ENCODE assay signal across 16 cellular contexts in the genomic region with DNA sequence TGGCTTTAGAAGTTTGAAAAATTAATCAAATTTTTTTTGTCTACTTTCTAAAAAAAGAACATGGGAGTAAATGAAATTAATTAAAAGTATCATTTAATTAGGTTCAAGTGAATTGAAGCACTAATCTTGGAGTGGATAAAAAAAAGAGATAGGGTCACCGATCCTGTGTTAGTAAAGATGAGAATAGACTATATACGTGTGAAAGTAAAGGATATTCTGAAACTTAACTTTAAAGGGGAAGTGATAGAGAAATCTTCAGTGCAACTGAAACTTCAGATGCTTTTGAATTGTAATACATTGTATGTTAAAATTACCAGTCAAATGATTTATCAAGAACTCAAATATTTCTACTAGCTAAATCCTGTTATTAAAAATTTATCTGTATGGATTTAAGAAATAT. TPM values are rescaled to one million over a fixed set of nuclear protein-coding genes. Genes with fewer than 3 reads are reported as not detected.
DNase-seq lines count a peak whose midpoint lies in the region; ATAC-seq and TF ChIP-seq lines count a peak whose summit lies in the region.
"Had no signal": no experiment of that assay in that cellular context is flagged by ENCODE, and none has a peak within 500 bp of the region (broad histone marks: within the 10 kb centered on the region; RNA-seq: fewer than 3 reads in every experiment).

No MANE protein-coding gene starts in this region.

- peaks cover 32 to 44% (median 34%) of the 10 kb centered on the region in 3 donors for H3K4me1 Mint-ChIP-seq in naive B cell
- peaks cover 25% of the 10 kb centered on the region for H3K4me1 Mint-ChIP-seq in activated CD8-positive, alpha-beta T cell treated with anti-CD3 and anti-CD28 coated beads, Interleukin-2, amount 10 ng/mL, durations not matched to agents 7 days and 5 days (ENCODE audit: low read depth)

- no peak for TF ChIP-seq CTCF in heart right ventricle (IDR thresholded peaks at IDR 0.05)

- WGBS in heart right ventricle, 2 donors = 70 to 80% methylated on average over 2 of the region's 2 CpGs

- peak overlapping the region in 2 of 8 donors; percentile 33 to 37 for H3K4me3 Mint-ChIP-seq in naive B cell
- H3K4me3 Mint-ChIP-seq in activated CD8-positive, alpha-beta T cell treated with anti-CD3 and anti-CD28 coated beads, Interleukin-2, amount 10 ng/mL, durations not matched to agents 7 days and 5 days = no peak overlapping the region
- H3K4me3 Mint-ChIP-seq: activated CD4-positive, alpha-beta T cell treated with anti-CD3 and anti-CD28 coated beads for 36 hours had no signal

- no peak for ATAC-seq in heart right ventricle
- no peak for ATAC-seq in left cardiac atrium
- ATAC-seq in GM21576 (IDR thresholded peaks at IDR 0.05; ENCODE audit: unreplicated experiment) = peak; percentile 52
- ATAC-seq in HG03196 (IDR thresholded peaks at IDR 0.05; ENCODE audit: unreplicated experiment) = peak; percentile 36
- no peak for ATAC-seq in naive B cell (ENCODE audit: low read depth in 2 of 2)
- ATAC-seq in activated CD8-positive, alpha-beta T cell treated with anti-CD3 and anti-CD28 coated beads, Interleukin-2, amount 10 ng/mL, durations not matched to agents 7 days and 5 days = no peak
- ATAC-seq: A549; activated CD4-positive, alpha-beta T cell treated with anti-CD3 and anti-CD28 coated beads for 36 hours had no signal

- CTCF ChIA-PET in activated CD8-positive, alpha-beta T cell treated with anti-CD3 and anti-CD28 coated beads, Interleukin-2, amount 10 ng/mL, durations not matched to agents 7 days and 5 days (lab: Charles Lee) = interaction anchor here (0.9 to 1.7 kb wide), 3 partner anchors 9 to 209 kb away, joined by 3 to 4 read pairs (median 3); no protein-coding TSS in a partner anchor

- POLR2A ChIA-PET in activated CD8-positive, alpha-beta T cell treated with anti-CD3 and anti-CD28 coated beads, Interleukin-2, amount 10 ng/mL, durations not matched to agents 7 days and 5 days (lab: Charles Lee) = no interaction called here

- H3K27ac Mint-ChIP-seq in naive B cell = peak overlapping the region in 4 of 6 donors; percentile 20 to 74 (median 44)
- no peak overlapping the region for H3K27ac Mint-ChIP-seq in activated CD8-positive, alpha-beta T cell treated with anti-CD3 and anti-CD28 coated beads, Interleukin-2, amount 10 ng/mL, durations not matched to agents 7 days and 5 days
- H3K27ac Mint-ChIP-seq: activated CD4-positive, alpha-beta T cell treated with anti-CD3 and anti-CD28 coated beads for 36 hours had no signal

- peaks cover 26 to 28% of the 10 kb centered on the region in 2 donors for H3K36me3 Mint-ChIP-seq in naive B cell
- H3K36me3 Mint-ChIP-seq in activated CD8-positive, alpha-beta T cell treated with anti-CD3 and anti-CD28 coated beads, Interleukin-2, amount 10 ng/mL, durations not matched to agents 7 days and 5 days (ENCODE audit: low read depth) = peaks cover 50% of the 10 kb centered on the region

- no peak overlapping the region for H3K4me3 ChIP-seq in heart right ventricle
- H3K4me3 ChIP-seq: A549, psoas muscle, thoracic aorta had no signal

- peaks cover 0 to 34% (median 28%) of the 10 kb centered on the region in 9 donors for H3K4me1 ChIP-seq in heart right ventricle

- H3K36me3 ChIP-seq in heart right ventricle = peaks cover 0 to 61% (median 37%) of the 10 kb centered on the region in 9 donors
- H3K36me3 ChIP-seq: thoracic aorta had no signal

- no peaks in the 10 kb centered on the region for H3K27me3 Mint-ChIP-seq in naive B cell
- H3K27me3 Mint-ChIP-seq in activated CD8-positive, alpha-beta T cell treated with anti-CD3 and anti-CD28 coated beads, Interleukin-2, amount 10 ng/mL, durations not matched to agents 7 days and 5 days (ENCODE audit: low read depth) = no peaks in the 10 kb centered on the region
- H3K27me3 Mint-ChIP-seq: activated CD4-positive, alpha-beta T cell treated with anti-CD3 and anti-CD28 coated beads for 36 hours had no signal

- DNase-seq in heart right ventricle (no peak), left cardiac atrium (no peak), naive B cell (no peak), NCI-H1930 (lab: John Stamatoyannopoulos, UW) (no peak), amniotic stem cell (lab: John Stamatoyannopoulos, UW) (no peak)
- no peak for DNase-seq in activated CD8-positive, alpha-beta T cell treated with anti-CD3 and anti-CD28 coated beads, Interleukin-2, amount 10 ng/mL, durations not matched to agents 7 days and 5 days
- DNase-seq: activated CD4-positive, alpha-beta T cell treated with anti-CD3 and anti-CD28 coated beads for 36 hours; caudate nucleus; DMS 273 treated with DMSO at 0.1 percent for 48 hours; midbrain; NCI-H446 treated with DMSO at 0.1 percent for 48 hours; psoas muscle had no signal

- H3K27me3 ChIP-seq in heart right ventricle = no peaks in the 10 kb centered on the region

- H3K9me3 Mint-ChIP-seq in naive B cell = peaks cover 0 to 4% (median 0%) of the 10 kb centered on the region in 7 donors
- peaks cover 4% of the 10 kb centered on the region for H3K9me3 Mint-ChIP-seq in activated CD8-positive, alpha-beta T cell treated with anti-CD3 and anti-CD28 coated beads, Interleukin-2, amount 10 ng/mL, durations not matched to agents 7 days and 5 days (ENCODE audit: insufficient read depth)

- peak overlapping the region in 8 of 10 donors; percentile 18 to 97 (median 96) for H3K27ac ChIP-seq in heart right ventricle
- H3K27ac ChIP-seq: A549, psoas muscle, thoracic aorta had no signal

- intact Hi-C loops in heart right ventricle (cut with DNase I) = loop anchor here in 6 of 10 donors (5.0 to 10.0 kb wide), 5 partner anchors 33 to 208 kb away; partner anchors contain the start of gene ADRB1 (in 4 of the 6)
- intact Hi-C loops in left cardiac atrium (cut with DNase I) = loop anchor here (5.0 to 10.0 kb wide), 3 partner anchors 33 to 188 kb away; partner anchors contain the start of gene ADRB1 (in 1 of the 2)

- peaks cover 0 to 10% (median 0%) of the 10 kb centered on the region in 11 donors for H3K9me3 ChIP-seq in heart right ventricle
- H3K9me3 ChIP-seq: A549, psoas muscle, thoracic aorta had no signal

RNA-seq across cellular contexts. Expression of gene NHLRC2, which starts 4.8 kb away (rescaled TPM):
- total RNA-seq in heart right ventricle (10 to 100 TPM; 58.0 to 98.0 (median 72.0) TPM), left cardiac atrium (10 to 100 TPM; 55.5 to 67.5 TPM)
- polyA plus RNA-seq in heart right ventricle (10 to 100 TPM in 1 of 2 donors, 1 to 10 TPM in 1; 6.7 to 22.8 TPM), naive B cell (ENCODE audit: low read depth in 6 of 6) (10 to 100 TPM in 5 of 6 donors, 1 to 10 TPM in 1; 7.2 to 18.9 (median 14.2) TPM)
- 10 to 100 TPM; 24.6 to 25.0 TPM for total RNA-seq in activated CD8-positive, alpha-beta T cell treated with anti-CD3 and anti-CD28 coated beads, Interleukin-2, amount 10 ng/mL, durations not matched to agents 7 days and 5 days

RNA-seq across cellular contexts. Expression of gene DCLRE1A, which starts 5.4 kb away (rescaled TPM):
- 1 to 10 TPM; 4.6 to 7.5 (median 5.7) TPM for total RNA-seq in heart right ventricle
- 1 to 10 TPM; 3.3 to 3.9 TPM for polyA plus RNA-seq in heart right ventricle
- total RNA-seq in left cardiac atrium = 1 to 10 TPM; 4.8 to 5.3 TPM
- 1 to 10 TPM; 1.5 to 4.6 (median 1.9) TPM for polyA plus RNA-seq in naive B cell (ENCODE audit: low read depth in 6 of 6)
- total RNA-seq in activated CD8-positive, alpha-beta T cell treated with anti-CD3 and anti-CD28 coated beads, Interleukin-2, amount 10 ng/mL, durations not matched to agents 7 days and 5 days = 10 to 100 TPM; 13.0 to 13.3 TPM

Comparison
In these comparisons a context has a peak if more than half of its experiments do, and no peak if none do; other contexts are left out.
1. ATAC-seq: peak in GM21576 (single experiment) and HG03196 (single experiment); none in heart right ventricle (0 of 8), left cardiac atrium (0 of 2), naive B cell (0 of 2) and activated CD8-positive, alpha-beta T cell treated with anti-CD3 and anti-CD28 coated beads, Interleukin-2, amount 10 ng/mL, durations not matched to agents 7 days and 5 days (single experiment).